In genomic region chr7:63028376-63029206, GRCh38 we compare ENCODE assay signal across 31 cellular contexts.
"Had no signal": no experiment of that assay in that cellular context is flagged by ENCODE, and none has a peak within 500 bp of the region (broad histone marks: within the 10 kb centered on the region; RNA-seq: fewer than 3 reads in every experiment).

No MANE protein-coding gene starts in this region.

- ATAC-seq: activated CD8-positive, alpha-beta memory T cell treated with anti-CD3 and anti-CD28 coated beads, Interleukin-2, amount 10 ng/mL, durations not matched to agents 7 days and 5 days; K562 had no signal

- H3K36me3 Mint-ChIP-seq: activated naive CD8-positive, alpha-beta T cell treated with anti-CD3 and anti-CD28 coated beads for 36 hours had no signal

- H3K4me3 ChIP-seq: K562, SJCRH30, SK-N-MC had no signal

- H3K27me3 Mint-ChIP-seq: activated CD4-positive, alpha-beta memory T cell treated with anti-CD3 and anti-CD28 coated beads, Interleukin-2, amount 10 ng/mL, durations not matched to agents 7 days and 5 days; activated CD8-positive, alpha-beta memory T cell treated with anti-CD3 and anti-CD28 coated beads, Interleukin-2, amount 10 ng/mL, durations not matched to agents 7 days and 5 days; activated naive CD8-positive, alpha-beta T cell treated with anti-CD3 and anti-CD28 coated beads for 36 hours had no signal

- H3K4me1 Mint-ChIP-seq: activated CD4-positive, alpha-beta memory T cell treated with anti-CD3 and anti-CD28 coated beads, Interleukin-2, amount 10 ng/mL, durations not matched to agents 7 days and 5 days; activated CD8-positive, alpha-beta memory T cell treated with anti-CD3 and anti-CD28 coated beads, Interleukin-2, amount 10 ng/mL, durations not matched to agents 7 days and 5 days; activated naive CD8-positive, alpha-beta T cell treated with anti-CD3 and anti-CD28 coated beads for 36 hours had no signal

- H3K4me1 ChIP-seq: SJCRH30 had no signal

- H3K27me3 ChIP-seq: brain microvascular endothelial cell, SJCRH30 had no signal

- DNase-seq: activated CD4-positive, alpha-beta memory T cell treated with anti-CD3 and anti-CD28 coated beads, Interleukin-2, amount 10 ng/mL, durations not matched to agents 7 days and 5 days; activated CD4-positive, alpha-beta T cell treated with anti-CD3 and anti-CD28 coated beads for 1 hour; activated CD4-positive, alpha-beta T cell treated with anti-CD3 and anti-CD28 coated beads for 48 hours; activated CD4-positive, CD25-positive, alpha-beta regulatory T cell; activated CD8-positive, alpha-beta memory T cell treated with anti-CD3 and anti-CD28 coated beads for 24 hours; activated CD8-positive, alpha-beta memory T cell treated with anti-CD3 and anti-CD28 coated beads, Interleukin-2, amount 10 ng/mL, durations not matched to agents 7 days and 5 days; activated CD8-positive, alpha-beta memory T cell treated with anti-CD3 and anti-CD28 coated beads, Interleukin-2, amount 50 U/mL, for 48 hours; activated effector memory CD4-positive, alpha-beta T cell treated with Interleukin-2 at 50 U/mL for 16 hours; activated naive CD4-positive, alpha-beta T cell treated with anti-CD3 and anti-CD28 coated beads, Interleukin-2, amount 50 U/mL, for 16 hours; activated naive CD8-positive, alpha-beta T cell treated with anti-CD3 and anti-CD28 coated beads for 36 hours; activated T-cell treated with anti-CD3 and anti-CD28 coated beads, Interleukin-2, amount 50 U/mL, for 48 hours; amniotic stem cell; aorta; brain microvascular endothelial cell; NCI-H1092 treated with DMSO at 0.1 percent for 48 hours; NCI-H1417; NCI-H146; NCI-H187; NCI-H2029 treated with DMSO at 0.1 percent for 48 hours; NCI-H2107; NCI-H2171; NCI-H510A; NCI-H526; NCI-H748 treated with DMSO at 0.1 percent for 48 hours; OCI-M1; Right ventricle myocardium superior; SJCRH30; T1000; WERI-Rb-1 had no signal

- H3K27ac ChIP-seq: brain microvascular endothelial cell, SJCRH30, SK-N-MC, WERI-Rb-1 had no signal

- H3K9me3 ChIP-seq: SJCRH30 had no signal

- H3K36me3 ChIP-seq: brain microvascular endothelial cell, SJCRH30, WERI-Rb-1 had no signal

- H3K27ac Mint-ChIP-seq: activated CD4-positive, alpha-beta memory T cell treated with anti-CD3 and anti-CD28 coated beads, Interleukin-2, amount 10 ng/mL, durations not matched to agents 7 days and 5 days; activated CD8-positive, alpha-beta memory T cell treated with anti-CD3 and anti-CD28 coated beads, Interleukin-2, amount 10 ng/mL, durations not matched to agents 7 days and 5 days; activated naive CD8-positive, alpha-beta T cell treated with anti-CD3 and anti-CD28 coated beads for 36 hours had no signal

- H3K4me3 Mint-ChIP-seq: activated CD4-positive, alpha-beta memory T cell treated with anti-CD3 and anti-CD28 coated beads, Interleukin-2, amount 10 ng/mL, durations not matched to agents 7 days and 5 days; activated CD8-positive, alpha-beta memory T cell treated with anti-CD3 and anti-CD28 coated beads, Interleukin-2, amount 10 ng/mL, durations not matched to agents 7 days and 5 days; activated naive CD8-positive, alpha-beta T cell treated with anti-CD3 and anti-CD28 coated beads for 36 hours had no signal
